34 cellular contexts compared by ENCODE assay signal in genomic region chr15:85004551-85004950, GRCh38. TPM values are rescaled to one million over a fixed set of nuclear protein-coding genes. Genes with fewer than 3 reads are reported as not detected.
DNase-seq lines count a peak whose midpoint lies in the region; ATAC-seq, FAIRE-seq and TF ChIP-seq lines count a peak whose summit lies in the region.
"Had no signal": no experiment of that assay in that cellular context is flagged by ENCODE, and none has a peak within 500 bp of the region (broad histone marks: within the 10 kb centered on the region; RNA-seq: fewer than 3 reads in every experiment).

No MANE protein-coding gene starts in this region.

- H3K27ac ChIP-seq in Karpas-422 (ENCODE audit: low read length) (no peak overlapping the region), gastrocnemius medialis (peak overlapping the region in 3 of 4 donors; percentile 32 to 67 (median 42)), HepG2 (ENCODE audit: extremely low read length, insufficient read depth, low read length) (no peak overlapping the region)
- H3K27ac ChIP-seq: brain microvascular endothelial cell, esophagus muscularis mucosa, KMS-11, thyroid gland had no signal

- TF ChIP-seq EP300 in HepG2 (IDR thresholded peaks at IDR 0.05; ENCODE audit: low read depth in 2 of 2, low read length in 2 of 2) (no peak), HepG2 (CRISPR knock-in tag; IDR thresholded peaks at IDR 0.05; ENCODE audit: borderline replicate concordance) (no peak)

- H4K20me1 ChIP-seq in Karpas-422 (ENCODE audit: insufficient read depth, low read depth, low read length) (peaks cover 13% of the 10 kb centered on the region; the same call in 1 of the 2 replicates), HepG2 (ENCODE audit: insufficient read depth, low read length) (peaks cover 7% of the 10 kb centered on the region)

- H3K4me2 ChIP-seq in Karpas-422 (ENCODE audit: low read depth, low read length, poor library complexity, severe bottlenecking): no peak overlapping the region
- H3K4me2 ChIP-seq in HepG2 (ENCODE audit: low read depth, low read length): no peak overlapping the region
- H3K4me2 ChIP-seq: KMS-11, SK-N-SH had no signal

- H3K9me3 Mint-ChIP-seq in CD14-positive monocyte: no peaks in the 10 kb centered on the region
- no peaks in the 10 kb centered on the region for H3K9me3 Mint-ChIP-seq in natural killer cell treated with Interleukin-12 subunit alpha and Interleukin-12 subunit beta and Interleukin-15 and Interleukin-18, amount 100 ng/mL, for 72 hours
- H3K9me3 Mint-ChIP-seq: activated CD4-positive, alpha-beta memory T cell treated with anti-CD3 and anti-CD28 coated beads, Interleukin-2, amount 10 ng/mL, durations not matched to agents 7 days and 5 days; activated naive CD4-positive, alpha-beta T cell treated with anti-CD3 and anti-CD28 coated beads, Interleukin-2, amount 10 ng/mL, durations not matched to agents 7 days and 5 days; mesothelial cell of epicardium had no signal

- DNase-seq in CD14-positive monocyte (ENCODE audit: low spot score): no peak
- DNase-seq in Karpas-422: peak; percentile 48
- DNase-seq in RPMI8226: peak; percentile 41
- no peak for DNase-seq in gastrocnemius medialis
- no peak for DNase-seq in HepG2 (ENCODE audit: low spot score)
- no peak for DNase-seq in activated CD4-positive, alpha-beta T cell treated with anti-CD3 and anti-CD28 coated beads, Interleukin-2, amount 50 U/mL, for 1 hour
- no peak for DNase-seq in natural killer cell treated with Interleukin-12 subunit alpha and Interleukin-12 subunit beta and Interleukin-15 and Interleukin-18, amount 100 ng/mL, for 72 hours (ENCODE audit: low spot score)
- DNase-seq: ACHN; activated CD4-positive, alpha-beta memory T cell treated with anti-CD3 and anti-CD28 coated beads, Interleukin-2, amount 10 ng/mL, durations not matched to agents 7 days and 5 days; activated CD4-positive, alpha-beta T cell treated with anti-CD3 and anti-CD28 coated beads for 1 hour; activated CD8-positive, alpha-beta memory T cell treated with anti-CD3 and anti-CD28 coated beads, Interleukin-2, amount 50 U/mL, for 48 hours; activated naive CD4-positive, alpha-beta T cell treated with anti-CD3 and anti-CD28 coated beads, Interleukin-2, amount 10 ng/mL, durations not matched to agents 7 days and 5 days; brain microvascular endothelial cell; cerebellar nuclear complex; COR-L47; kidney; MM.1S; NCI-H146; NCI-H446; NCI-H748 treated with DMSO at 0.1 percent for 48 hours; nucleus accumbens; right lobe of liver; SK-N-SH; stimulated activated CD8-positive, alpha-beta memory T cell treated with anti-CD3 and anti-CD28 coated beads, Interleukin-4, amount 100 ng/mL, for 48 hours; stomach; T-helper 17 cell; thyroid gland had no signal

- H3K4me1 ChIP-seq in Karpas-422 (ENCODE audit: low read length) (peaks cover 23% of the 10 kb centered on the region), gastrocnemius medialis (peaks cover 57 to 64% of the 10 kb centered on the region in 2 donors), HepG2 (ENCODE audit: insufficient read depth, low read length) (peaks cover 62% of the 10 kb centered on the region)

- intact Hi-C loops in CD14-positive monocyte (cut with micrococcal nuclease) (loop anchor here in 1 of 2 donors (10.0 kb wide), 1 partner anchor 50 kb away; no protein-coding TSS in a partner anchor), gastrocnemius medialis (cut with DNase I; ENCODE audit: low total_unique reads) (no loop called here), HepG2 (cut with micrococcal nuclease; ENCODE audit: unreplicated experiment) (no loop called here)

- BruUV-seq in HepG2 (replicated peaks; lab: Mats Ljungman, UMichigan): no TSS peak

- in situ Hi-C loops in gastrocnemius medialis (cut with MboI; ENCODE audit: low sequenced_read_pairs in 4 of 4): no loop called here
- in situ Hi-C loops in HepG2 (cut with HindIII; ENCODE audit: extremely low pct_ligation_motif_present, low pct_unique_long_range_greater_than_20kb): no loop called here

- TF ChIP-seq POLR2A in gastrocnemius medialis (IDR thresholded peaks at IDR 0.05) (no peak), HepG2 (IDR thresholded peaks at IDR 0.05; ENCODE audit: insufficient read depth in 1 of 2, low read depth in 2 of 2, low read length in 2 of 2) (no peak)

- H3K4me3 Mint-ChIP-seq in CD14-positive monocyte: peak overlapping the region in 1 of 2 donors; percentile 46
- no peak overlapping the region for H3K4me3 Mint-ChIP-seq in natural killer cell treated with Interleukin-12 subunit alpha and Interleukin-12 subunit beta and Interleukin-15 and Interleukin-18, amount 100 ng/mL, for 72 hours
- H3K4me3 Mint-ChIP-seq: activated CD4-positive, alpha-beta memory T cell treated with anti-CD3 and anti-CD28 coated beads, Interleukin-2, amount 10 ng/mL, durations not matched to agents 7 days and 5 days; activated naive CD4-positive, alpha-beta T cell treated with anti-CD3 and anti-CD28 coated beads, Interleukin-2, amount 10 ng/mL, durations not matched to agents 7 days and 5 days; mesothelial cell of epicardium; T-helper 17 cell had no signal

- H3K9me2 ChIP-seq in Karpas-422 (replicated peaks; ENCODE audit: insufficient read depth, low read length): no peaks in the 10 kb centered on the region
- H3K9me2 ChIP-seq: SK-N-SH had no signal

- H3K9me3 ChIP-seq in Karpas-422 (ENCODE audit: low read length) (no peaks in the 10 kb centered on the region), gastrocnemius medialis (no peaks in the 10 kb centered on the region), HepG2 (ENCODE audit: low read length) (no peaks in the 10 kb centered on the region)
- H3K9me3 ChIP-seq: esophagus muscularis mucosa, right lobe of liver, SK-N-SH, stomach, thyroid gland had no signal

- POLR2A ChIA-PET in HepG2 (lab: Yijun Ruan, JAX): no interaction called here

- CTCF ChIA-PET in HepG2 (lab: Yijun Ruan, JAX; ENCODE audit: low intra/inter-chr PET ratio, low total read pairs): no interaction called here

- H3K4me1 Mint-ChIP-seq in CD14-positive monocyte: peaks cover 67% of the 10 kb centered on the region
- H3K4me1 Mint-ChIP-seq in natural killer cell treated with Interleukin-12 subunit alpha and Interleukin-12 subunit beta and Interleukin-15 and Interleukin-18, amount 100 ng/mL, for 72 hours (ENCODE audit: low read depth in 2 of 2): peaks cover 28 to 38% of the 10 kb centered on the region in 2 donors

- H3K9ac ChIP-seq in Karpas-422 (ENCODE audit: low read length) (no peak overlapping the region), HepG2 (ENCODE audit: insufficient read depth, low read depth, low read length) (no peak overlapping the region)
- H3K9ac ChIP-seq: KMS-11, SK-N-SH had no signal

- WGBS in HepG2 (ENCODE audit: low lambda C conversion rate): 100% methylated on average over 3 of the region's 3 CpGs

- no peak for FAIRE-seq in HepG2 (lab: Jason Lieb, UNC)
- FAIRE-seq: endometrium, G401.6, H1, kidney had no signal

- H2AFZ ChIP-seq in Karpas-422 (ENCODE audit: low read length): no peak overlapping the region
- no peak overlapping the region for H2AFZ ChIP-seq in HepG2 (ENCODE audit: low read length)

- TF ChIP-seq CTCF in CD14-positive monocyte (IDR thresholded peaks at IDR 0.05): no peak
- no peak for TF ChIP-seq CTCF in gastrocnemius medialis (IDR thresholded peaks at IDR 0.05 in 4 of 5, conservative IDR thresholded peaks at IDR 0.05 in 1 of 5)
- TF ChIP-seq CTCF in HepG2 (CRISPR knock-in tag; IDR thresholded peaks at IDR 0.05): no peak

- ATAC-seq in gastrocnemius medialis (no peak), HepG2 (no peak)
- ATAC-seq in natural killer cell treated with Interleukin-12 subunit alpha and Interleukin-12 subunit beta and Interleukin-15 and Interleukin-18, amount 100 ng/mL, for 72 hours: no peak
- ATAC-seq: right lobe of liver, T-helper 17 cell had no signal

- H3K36me3 Mint-ChIP-seq in CD14-positive monocyte: peaks cover 5 to 7% of the 10 kb centered on the region in 2 donors
- H3K36me3 Mint-ChIP-seq in natural killer cell treated with Interleukin-12 subunit alpha and Interleukin-12 subunit beta and Interleukin-15 and Interleukin-18, amount 100 ng/mL, for 72 hours: no peaks in the 10 kb centered on the region
- H3K36me3 Mint-ChIP-seq: activated naive CD4-positive, alpha-beta T cell treated with anti-CD3 and anti-CD28 coated beads, Interleukin-2, amount 10 ng/mL, durations not matched to agents 7 days and 5 days; mesothelial cell of epicardium had no signal

- H3K27me3 Mint-ChIP-seq in CD14-positive monocyte (ENCODE audit: low read depth in 3 of 3): peaks cover 0 to 3% (median 0%) of the 10 kb centered on the region in 3 donors
- H3K27me3 Mint-ChIP-seq in natural killer cell treated with Interleukin-12 subunit alpha and Interleukin-12 subunit beta and Interleukin-15 and Interleukin-18, amount 100 ng/mL, for 72 hours: no peaks in the 10 kb centered on the region
- H3K27me3 Mint-ChIP-seq: activated CD4-positive, alpha-beta memory T cell treated with anti-CD3 and anti-CD28 coated beads, Interleukin-2, amount 10 ng/mL, durations not matched to agents 7 days and 5 days; activated naive CD4-positive, alpha-beta T cell treated with anti-CD3 and anti-CD28 coated beads, Interleukin-2, amount 10 ng/mL, durations not matched to agents 7 days and 5 days; progenitor cell of endocrine pancreas; T-helper 17 cell had no signal

- H3K27ac Mint-ChIP-seq in CD14-positive monocyte: peak overlapping the region; percentile 84 to 95 (median 92)
- H3K27ac Mint-ChIP-seq in natural killer cell treated with Interleukin-12 subunit alpha and Interleukin-12 subunit beta and Interleukin-15 and Interleukin-18, amount 100 ng/mL, for 72 hours: no peak overlapping the region
- H3K27ac Mint-ChIP-seq: activated CD4-positive, alpha-beta memory T cell treated with anti-CD3 and anti-CD28 coated beads, Interleukin-2, amount 10 ng/mL, durations not matched to agents 7 days and 5 days; activated naive CD4-positive, alpha-beta T cell treated with anti-CD3 and anti-CD28 coated beads, Interleukin-2, amount 10 ng/mL, durations not matched to agents 7 days and 5 days; mesothelial cell of epicardium; progenitor cell of endocrine pancreas; T-helper 17 cell had no signal

- no peaks in the 10 kb centered on the region for H3K79me2 ChIP-seq in Karpas-422 (ENCODE audit: low read length)
- H3K79me2 ChIP-seq in HepG2 (ENCODE audit: insufficient read depth, low read length): peaks cover 98% of the 10 kb centered on the region

- H3K36me3 ChIP-seq in Karpas-422 (ENCODE audit: insufficient read depth, low read length) (no peaks in the 10 kb centered on the region), gastrocnemius medialis (no peaks in the 10 kb centered on the region), HepG2 (replicated peaks in 1 of 2; ENCODE audit: control insufficient read depth in 1 of 2, insufficient read depth in 2 of 2, low read length in 2 of 2) (peaks cover 0 to 4% of the 10 kb centered on the region in 2 experiments; a peak in 1 of 5 replicates)
- H3K36me3 ChIP-seq: brain microvascular endothelial cell, esophagus muscularis mucosa, right lobe of liver, stomach, thyroid gland had no signal

- TF ChIP-seq RAD21 in HepG2 (CRISPR knock-in tag; IDR thresholded peaks at IDR 0.05): no peak

- H3K4me3 ChIP-seq in Karpas-422 (ENCODE audit: low read length) (no peak overlapping the region), gastrocnemius medialis (no peak overlapping the region), HepG2 (replicated peaks in 1 of 3; ENCODE audit: insufficient read depth in 1 of 3, low read depth in 2 of 3, low read length in 3 of 3) (no peak overlapping the region)
- H3K4me3 ChIP-seq: esophagus muscularis mucosa, right lobe of liver, stomach, thyroid gland had no signal

- H3K27me3 ChIP-seq in Karpas-422 (ENCODE audit: low read length) (no peaks in the 10 kb centered on the region), gastrocnemius medialis (no peaks in the 10 kb centered on the region), HepG2 (ENCODE audit: control insufficient read depth in 1 of 2, insufficient read depth in 2 of 2, low read length in 2 of 2) (no peaks in the 10 kb centered on the region)
- H3K27me3 ChIP-seq: brain microvascular endothelial cell, esophagus muscularis mucosa, right lobe of liver, stomach, thyroid gland had no signal

RNA-seq across cellular contexts. Expression of gene PDE8A, which starts 22.9 kb away (rescaled TPM):
- polyA plus RNA-seq in CD14-positive monocyte: 1 to 10 TPM; 2.8 to 4.9 TPM
- total RNA-seq in Karpas-422 (2014; rRNA removed; shearing (Covaris generic); ENCODE audit: low replicate concordance): 3.4 and 7.2 TPM in 2 replicates
- total RNA-seq in gastrocnemius medialis: 10 to 100 TPM in 3 of 4 donors, 1 to 10 TPM in 1; 6.3 to 20.6 (median 13.9) TPM
- 24.2 and 26.3 TPM in 2 replicates for total RNA-seq in HepG2 (2016; rRNA removed; fragmentation: Illumina TruSeq; extraction: Trizol)
- total RNA-seq in HepG2 (2016; cell fraction: cytosol; rRNA removed; fragmentation: Illumina TruSeq; extraction: Trizol; ENCODE audit: low read depth): 46.8 and 50.2 TPM in 2 replicates
- total RNA-seq in HepG2 (2016; cell fraction: insoluble cytoplasmic fraction; rRNA removed; fragmentation: Illumina TruSeq; extraction: Trizol): 22.6 and 26.8 TPM in 2 replicates
- total RNA-seq in HepG2 (2016; cell fraction: membrane; rRNA removed; fragmentation: Illumina TruSeq; extraction: Trizol): 33.9 and 39.4 TPM in 2 replicates
- 46.0 and 49.4 TPM in 2 replicates for total RNA-seq in HepG2 (2016; cell fraction: nucleus; rRNA removed; fragmentation: Illumina TruSeq; extraction: Trizol)
- polyA plus RNA-seq in HepG2 (2011; rRNA removed): 41.2 and 48.5 TPM in 2 replicates
- polyA plus RNA-seq in HepG2 (2011; cell fraction: cytosol; rRNA removed): 18.2 and 27.4 TPM in 2 replicates
- polyA plus RNA-seq in HepG2 (2011; cell fraction: nucleus; rRNA removed): 67.4 and 75.3 TPM in 2 replicates
- polyA plus RNA-seq in HepG2 (2012): 25.2 and 25.7 TPM in 2 replicates
- polyA plus RNA-seq in HepG2 (2016; cell fraction: cytosol; fragmentation: Illumina TruSeq; extraction: Trizol; ENCODE audit: low read depth): 4.8 and 5.1 TPM in 2 replicates
- 22.3 and 24.1 TPM in 2 replicates for polyA plus RNA-seq in HepG2 (2016; cell fraction: insoluble cytoplasmic fraction; fragmentation: Illumina TruSeq; extraction: Trizol; ENCODE audit: low read depth)
- 14.2 and 15.0 TPM in 2 replicates for polyA plus RNA-seq in HepG2 (2016; cell fraction: membrane; fragmentation: Illumina TruSeq; extraction: Trizol; ENCODE audit: low read depth)
- 82.8 and 84.3 TPM in 2 replicates for polyA plus RNA-seq in HepG2 (2016; cell fraction: nucleus; fragmentation: Illumina TruSeq; extraction: Trizol; ENCODE audit: insufficient read depth, low read depth)
- polyA minus RNA-seq in HepG2 (2011; rRNA and poly(A)+ RNA removed; ENCODE audit: low replicate concordance): 27.2 and 64.4 TPM in 2 replicates
- 24.8 and 25.2 TPM in 2 replicates for polyA minus RNA-seq in HepG2 (2011; cell fraction: cytosol; rRNA and poly(A)+ RNA removed)
- 124 and 137 TPM in 2 replicates for polyA minus RNA-seq in HepG2 (2011; cell fraction: nucleus; rRNA and poly(A)+ RNA removed)
- 10 to 100 TPM; 27.0 to 32.0 TPM for total RNA-seq in natural killer cell treated with Interleukin-12 subunit alpha and Interleukin-12 subunit beta and Interleukin-15 and Interleukin-18, amount 100 ng/mL, for 72 hours

Comparison
In these comparisons a context has a peak if more than half of its experiments do, and no peak if none do; other contexts are left out.
1. DNase-seq: peak in Karpas-422 (single experiment) and RPMI8226 (single experiment); none in CD14-positive monocyte (single experiment), gastrocnemius medialis (0 of 2), HepG2 (single experiment), activated CD4-positive, alpha-beta T cell treated with anti-CD3 and anti-CD28 coated beads, Interleukin-2, amount 50 U/mL, for 1 hour (single experiment) and natural killer cell treated with Interleukin-12 subunit alpha and Interleukin-12 subunit beta and Interleukin-15 and Interleukin-18, amount 100 ng/mL, for 72 hours (single experiment).
2. H3K27ac Mint-ChIP-seq: peak in CD14-positive monocyte (7 of 7); none in natural killer cell treated with Interleukin-12 subunit alpha and Interleukin-12 subunit beta and Interleukin-15 and Interleukin-18, amount 100 ng/mL, for 72 hours (0 of 2).
3. H3K27ac ChIP-seq: peak in gastrocnemius medialis (3 of 4); none in Karpas-422 (single experiment) and HepG2 (single experiment).